ENCODE assay signal across 8 cellular contexts in the genomic region with DNA sequence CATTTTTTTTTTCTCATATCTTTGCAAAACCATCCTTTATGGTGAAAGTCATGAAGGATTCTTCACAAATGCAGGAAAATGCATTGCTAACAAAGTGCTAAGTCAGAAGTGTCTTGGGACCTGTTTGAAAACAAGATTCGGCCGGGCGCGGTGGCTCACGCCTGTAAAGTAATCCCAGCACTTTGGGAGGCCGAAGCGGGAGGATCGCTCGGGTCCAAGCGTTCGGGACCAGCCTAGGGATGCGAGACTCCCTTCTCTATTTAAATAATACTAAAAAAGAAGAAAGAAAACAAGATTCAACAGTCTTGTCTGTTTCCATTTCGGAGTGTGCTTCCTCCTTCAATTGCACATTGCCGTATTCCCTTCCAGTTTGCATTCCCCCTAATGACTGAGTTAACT. TPM values are rescaled to one million over a fixed set of nuclear protein-coding genes. Genes with fewer than 3 reads are reported as not detected.
DNase-seq lines count a peak whose midpoint lies in the region; ATAC-seq and TF ChIP-seq lines count a peak whose summit lies in the region.
"Had no signal": no experiment of that assay in that cellular context is flagged by ENCODE, and none has a peak within 500 bp of the region (broad histone marks: within the 10 kb centered on the region; RNA-seq: fewer than 3 reads in every experiment).

No MANE protein-coding gene starts in this region.

- CTCF ChIA-PET in activated CD4-positive, alpha-beta memory T cell treated with anti-CD3 and anti-CD28 coated beads, Interleukin-2, amount 10 ng/mL, durations not matched to agents 7 days and 5 days (lab: Charles Lee) = interaction anchor here (0.7 to 4.6 kb wide), 14 partner anchors 10 to 197 kb away, joined by 3 to 61 read pairs (median 4); a partner anchor contains a TSS

- peak overlapping the region; percentile 41 for H3K9ac ChIP-seq in iPS-15b (ENCODE audit: low read depth, low read length)

- peak overlapping the region; percentile 69 for H3K27ac Mint-ChIP-seq in activated CD4-positive, alpha-beta memory T cell treated with anti-CD3 and anti-CD28 coated beads, Interleukin-2, amount 10 ng/mL, durations not matched to agents 7 days and 5 days
- H3K27ac Mint-ChIP-seq in stimulated activated memory B cell treated with anti-CD40 and anti-IgM and Interleukin-4, amounts not matched to agents 10 μg/mL and 1 μg/mL and 100 μg/mL, for 72 hours = peak overlapping the region; percentile 72

- H3K27me3 ChIP-seq in HL-60 (ENCODE audit: insufficient read depth, poor library complexity, severe bottlenecking) (no peaks in the 10 kb centered on the region), iPS-15b (ENCODE audit: control insufficient read depth, insufficient read depth, low read length) (peaks cover 2% of the 10 kb centered on the region)

- no peak for ATAC-seq in stimulated activated memory B cell treated with anti-CD40 and anti-IgM and Interleukin-4, amounts not matched to agents 10 μg/mL and 1 μg/mL and 100 μg/mL, for 72 hours
- ATAC-seq in GM18511 (IDR thresholded peaks at IDR 0.05; ENCODE audit: unreplicated experiment) = no peak

- H3K4me3 ChIP-seq in HL-60 (replicated peaks; ENCODE audit: insufficient read depth, low read length) (peak overlapping the region; percentile 88), iPS-15b (ENCODE audit: low read depth, low read length) (peak overlapping the region; percentile 90)

- DNase-seq in HL-60 (ENCODE audit: low read depth in 1 of 2, low spot score in 1 of 2) (no peak), NCI-H526 treated with DMSO at 0.1 percent for 48 hours (lab: John Stamatoyannopoulos, UW) (no peak), iPS-NIHi11 (ENCODE audit: low spot score) (no peak)
- no peak for DNase-seq in activated CD4-positive, alpha-beta memory T cell treated with anti-CD3 and anti-CD28 coated beads, Interleukin-2, amount 10 ng/mL, durations not matched to agents 7 days and 5 days

- no peaks in the 10 kb centered on the region for H3K9me3 ChIP-seq in iPS-15b (ENCODE audit: control insufficient read depth, insufficient read depth, low read length)

- peak overlapping the region; percentile 92 for H3K4me3 Mint-ChIP-seq in activated CD4-positive, alpha-beta memory T cell treated with anti-CD3 and anti-CD28 coated beads, Interleukin-2, amount 10 ng/mL, durations not matched to agents 7 days and 5 days
- H3K4me3 Mint-ChIP-seq in stimulated activated memory B cell treated with anti-CD40 and anti-IgM and Interleukin-4, amounts not matched to agents 10 μg/mL and 1 μg/mL and 100 μg/mL, for 72 hours = peak overlapping the region; percentile 94

- no peaks in the 10 kb centered on the region for H3K27me3 Mint-ChIP-seq in activated CD4-positive, alpha-beta memory T cell treated with anti-CD3 and anti-CD28 coated beads, Interleukin-2, amount 10 ng/mL, durations not matched to agents 7 days and 5 days
- H3K27me3 Mint-ChIP-seq in stimulated activated memory B cell treated with anti-CD40 and anti-IgM and Interleukin-4, amounts not matched to agents 10 μg/mL and 1 μg/mL and 100 μg/mL, for 72 hours = no peaks in the 10 kb centered on the region

- H3K36me3 Mint-ChIP-seq in activated CD4-positive, alpha-beta memory T cell treated with anti-CD3 and anti-CD28 coated beads, Interleukin-2, amount 10 ng/mL, durations not matched to agents 7 days and 5 days (ENCODE audit: low read depth) = peaks cover 8% of the 10 kb centered on the region
- H3K36me3 Mint-ChIP-seq in stimulated activated memory B cell treated with anti-CD40 and anti-IgM and Interleukin-4, amounts not matched to agents 10 μg/mL and 1 μg/mL and 100 μg/mL, for 72 hours = peaks cover 5% of the 10 kb centered on the region

- peaks cover 31% of the 10 kb centered on the region for H3K4me1 Mint-ChIP-seq in activated CD4-positive, alpha-beta memory T cell treated with anti-CD3 and anti-CD28 coated beads, Interleukin-2, amount 10 ng/mL, durations not matched to agents 7 days and 5 days
- peaks cover 25% of the 10 kb centered on the region for H3K4me1 Mint-ChIP-seq in stimulated activated memory B cell treated with anti-CD40 and anti-IgM and Interleukin-4, amounts not matched to agents 10 μg/mL and 1 μg/mL and 100 μg/mL, for 72 hours

- H3K36me3 ChIP-seq in iPS-15b (ENCODE audit: control insufficient read depth, insufficient read depth, low read length) = no peaks in the 10 kb centered on the region

- no peaks in the 10 kb centered on the region for H3K9me3 Mint-ChIP-seq in activated CD4-positive, alpha-beta memory T cell treated with anti-CD3 and anti-CD28 coated beads, Interleukin-2, amount 10 ng/mL, durations not matched to agents 7 days and 5 days
- H3K9me3 Mint-ChIP-seq in stimulated activated memory B cell treated with anti-CD40 and anti-IgM and Interleukin-4, amounts not matched to agents 10 μg/mL and 1 μg/mL and 100 μg/mL, for 72 hours = no peaks in the 10 kb centered on the region

- no peak for TF ChIP-seq CTCF in HL-60 (IDR thresholded peaks at IDR 0.05; ENCODE audit: insufficient read depth, low read length)

- POLR2A ChIA-PET in activated CD4-positive, alpha-beta memory T cell treated with anti-CD3 and anti-CD28 coated beads, Interleukin-2, amount 10 ng/mL, durations not matched to agents 7 days and 5 days (lab: Charles Lee) = interaction anchor here (0.8 to 2.2 kb wide), 12 partner anchors 10 to 142 kb away, joined by 3 to 17 read pairs (median 4); a partner anchor contains a TSS

- H3K27ac ChIP-seq in HL-60 (replicated peaks) = peak overlapping the region; percentile 68
- H3K27ac ChIP-seq: epithelial cell of prostate had no signal

- H3K4me1 ChIP-seq in iPS-15b (ENCODE audit: control insufficient read depth, insufficient read depth, low read length) = no peaks in the 10 kb centered on the region

RNA-seq across cellular contexts. Expression of a gene that starts 0.8 kb away (rescaled TPM):
- 1 to 10 TPM; 4.5 to 4.7 TPM for total RNA-seq in activated CD4-positive, alpha-beta memory T cell treated with anti-CD3 and anti-CD28 coated beads, Interleukin-2, amount 10 ng/mL, durations not matched to agents 7 days and 5 days

RNA-seq across cellular contexts. Expression of a gene that starts 8.1 kb away (rescaled TPM):
- total RNA-seq in activated CD4-positive, alpha-beta memory T cell treated with anti-CD3 and anti-CD28 coated beads, Interleukin-2, amount 10 ng/mL, durations not matched to agents 7 days and 5 days = 10 to 100 TPM; 14.8 to 15.2 TPM

RNA-seq across cellular contexts. Expression of a gene that starts 16.9 kb away (rescaled TPM):
- not detected for total RNA-seq in activated CD4-positive, alpha-beta memory T cell treated with anti-CD3 and anti-CD28 coated beads, Interleukin-2, amount 10 ng/mL, durations not matched to agents 7 days and 5 days

RNA-seq across cellular contexts. Expression of a gene that starts 33.1 kb away (rescaled TPM):
- total RNA-seq in activated CD4-positive, alpha-beta memory T cell treated with anti-CD3 and anti-CD28 coated beads, Interleukin-2, amount 10 ng/mL, durations not matched to agents 7 days and 5 days = under 1 TPM; 0.28 to 0.30 TPM

RNA-seq across cellular contexts. Expression of a gene that starts 51.2 kb away (rescaled TPM):
- 10 to 100 TPM; 44.0 to 44.8 TPM for total RNA-seq in activated CD4-positive, alpha-beta memory T cell treated with anti-CD3 and anti-CD28 coated beads, Interleukin-2, amount 10 ng/mL, durations not matched to agents 7 days and 5 days
